ENCODE assay signal across 23 cellular contexts in genomic region chr10:19952611-19953010, GRCh38.
"Had no signal": no experiment of that assay in that cellular context is flagged by ENCODE, and none has a peak within 500 bp of the region (broad histone marks: within the 10 kb centered on the region; RNA-seq: fewer than 3 reads in every experiment).

No MANE protein-coding gene starts in this region.

- H3K27ac ChIP-seq: body of pancreas, esophagus muscularis mucosa, pancreas, sigmoid colon, upper lobe of left lung had no signal

- H3K9me3 ChIP-seq: body of pancreas, esophagus muscularis mucosa, pancreas, sigmoid colon, thoracic aorta, upper lobe of left lung had no signal

- H3K4me3 Mint-ChIP-seq: activated B cell treated with CpG ODN at 0.5 μM for 24 hours; activated CD4-positive, alpha-beta memory T cell treated with anti-CD3 and anti-CD28 coated beads, Interleukin-2, amount 10 ng/mL, durations not matched to agents 7 days and 5 days; activated CD8-positive, alpha-beta memory T cell treated with anti-CD3 and anti-CD28 coated beads, Interleukin-2, amount 10 ng/mL, durations not matched to agents 7 days and 5 days; activated naive CD8-positive, alpha-beta T cell treated with anti-CD3 and anti-CD28 coated beads for 36 hours; central memory CD8-positive, alpha-beta T cell; naive B cell; stimulated activated memory B cell treated with anti-CD40 and anti-IgM and Interleukin-4, amounts not matched to agents 10 μg/mL and 1 μg/mL and 100 μg/mL, for 72 hours; T-cell had no signal

- ATAC-seq: activated CD8-positive, alpha-beta memory T cell treated with anti-CD3 and anti-CD28 coated beads, Interleukin-2, amount 10 ng/mL, durations not matched to agents 7 days and 5 days; body of pancreas; left lobe of liver; pancreas; stimulated activated memory B cell treated with anti-CD40 and anti-IgM and Interleukin-4, amounts not matched to agents 10 μg/mL and 1 μg/mL and 100 μg/mL, for 72 hours; T-cell had no signal

- H3K4me1 ChIP-seq: body of pancreas, pancreas had no signal

- DNase-seq: activated B cell treated with CpG ODN at 0.5 μM for 24 hours; activated CD4-positive, alpha-beta memory T cell treated with anti-CD3 and anti-CD28 coated beads, Interleukin-2, amount 10 ng/mL, durations not matched to agents 7 days and 5 days; activated CD4-positive, alpha-beta T cell treated with anti-CD3 and anti-CD28 coated beads for 48 hours; activated CD8-positive, alpha-beta memory T cell treated with anti-CD3 and anti-CD28 coated beads, Interleukin-2, amount 10 ng/mL, durations not matched to agents 7 days and 5 days; activated naive CD8-positive, alpha-beta T cell treated with anti-CD3 and anti-CD28 coated beads for 36 hours; amniotic stem cell; body of pancreas; hypothalamus; kidney; naive B cell; pancreas; sigmoid colon; spleen; stimulated activated CD4-positive, alpha-beta T cell treated with anti-CD3 and anti-CD28 coated beads, Interleukin-4, amount 100 ng/mL, for 4 hours; T-cell; upper lobe of left lung had no signal

- H3K4me1 Mint-ChIP-seq: activated B cell treated with CpG ODN at 0.5 μM for 24 hours; activated CD4-positive, alpha-beta memory T cell treated with anti-CD3 and anti-CD28 coated beads, Interleukin-2, amount 10 ng/mL, durations not matched to agents 7 days and 5 days; activated CD8-positive, alpha-beta memory T cell treated with anti-CD3 and anti-CD28 coated beads, Interleukin-2, amount 10 ng/mL, durations not matched to agents 7 days and 5 days; activated naive CD8-positive, alpha-beta T cell treated with anti-CD3 and anti-CD28 coated beads for 36 hours; central memory CD8-positive, alpha-beta T cell; naive B cell; stimulated activated memory B cell treated with anti-CD40 and anti-IgM and Interleukin-4, amounts not matched to agents 10 μg/mL and 1 μg/mL and 100 μg/mL, for 72 hours; T-cell had no signal

- H3K36me3 Mint-ChIP-seq: activated CD8-positive, alpha-beta memory T cell treated with anti-CD3 and anti-CD28 coated beads, Interleukin-2, amount 10 ng/mL, durations not matched to agents 7 days and 5 days; activated naive CD8-positive, alpha-beta T cell treated with anti-CD3 and anti-CD28 coated beads for 36 hours; naive B cell; stimulated activated memory B cell treated with anti-CD40 and anti-IgM and Interleukin-4, amounts not matched to agents 10 μg/mL and 1 μg/mL and 100 μg/mL, for 72 hours; T-cell had no signal

- H3K4me3 ChIP-seq: body of pancreas, coronary artery, esophagus muscularis mucosa, pancreas, sigmoid colon, spleen, thoracic aorta, upper lobe of left lung had no signal

- H3K27ac Mint-ChIP-seq: activated B cell treated with CpG ODN at 0.5 μM for 24 hours; activated CD4-positive, alpha-beta memory T cell treated with anti-CD3 and anti-CD28 coated beads, Interleukin-2, amount 10 ng/mL, durations not matched to agents 7 days and 5 days; activated CD8-positive, alpha-beta memory T cell treated with anti-CD3 and anti-CD28 coated beads, Interleukin-2, amount 10 ng/mL, durations not matched to agents 7 days and 5 days; activated naive CD8-positive, alpha-beta T cell treated with anti-CD3 and anti-CD28 coated beads for 36 hours; naive B cell; stimulated activated memory B cell treated with anti-CD40 and anti-IgM and Interleukin-4, amounts not matched to agents 10 μg/mL and 1 μg/mL and 100 μg/mL, for 72 hours; T-cell had no signal

- H3K36me3 ChIP-seq: esophagus muscularis mucosa, pancreas, sigmoid colon, spleen, thoracic aorta, upper lobe of left lung had no signal

- H3K27me3 Mint-ChIP-seq: activated B cell treated with CpG ODN at 0.5 μM for 24 hours; activated CD4-positive, alpha-beta memory T cell treated with anti-CD3 and anti-CD28 coated beads, Interleukin-2, amount 10 ng/mL, durations not matched to agents 7 days and 5 days; activated CD8-positive, alpha-beta memory T cell treated with anti-CD3 and anti-CD28 coated beads, Interleukin-2, amount 10 ng/mL, durations not matched to agents 7 days and 5 days; activated naive CD8-positive, alpha-beta T cell treated with anti-CD3 and anti-CD28 coated beads for 36 hours; central memory CD8-positive, alpha-beta T cell; naive B cell; stimulated activated memory B cell treated with anti-CD40 and anti-IgM and Interleukin-4, amounts not matched to agents 10 μg/mL and 1 μg/mL and 100 μg/mL, for 72 hours; T-cell had no signal

- H3K9me3 Mint-ChIP-seq: activated naive CD8-positive, alpha-beta T cell treated with anti-CD3 and anti-CD28 coated beads for 36 hours had no signal

- H3K27me3 ChIP-seq: body of pancreas, esophagus muscularis mucosa, pancreas, sigmoid colon, spleen, upper lobe of left lung had no signal

- FAIRE-seq: endometrium, pancreas had no signal
